In genomic region chr7:98322331-98323260, GRCh38 we compare ENCODE assay signal across 24 cellular contexts. TPM values are rescaled to one million over a fixed set of nuclear protein-coding genes. Genes with fewer than 3 reads are reported as not detected.
DNase-seq lines count a peak whose midpoint lies in the region; ATAC-seq and TF ChIP-seq lines count a peak whose summit lies in the region.
"Had no signal": no experiment of that assay in that cellular context is flagged by ENCODE, and none has a peak within 500 bp of the region (broad histone marks: within the 10 kb centered on the region; RNA-seq: fewer than 3 reads in every experiment).

No MANE protein-coding gene starts in this region.

- H4K8ac ChIP-seq in IMR-90 (ENCODE audit: low read depth in 2 of 2, low read length in 2 of 2): no peak overlapping the region

- H3K4me1 ChIP-seq in IMR-90 (ENCODE audit: control insufficient read depth, insufficient read depth, low read length) (no peaks in the 10 kb centered on the region), skeletal muscle satellite cell (ENCODE audit: control insufficient read depth, insufficient read depth, low read length) (peaks cover 6% of the 10 kb centered on the region)
- H3K4me1 ChIP-seq: colonic mucosa, testis had no signal

- no peak overlapping the region for H3K4ac ChIP-seq in IMR-90 (ENCODE audit: low read depth, low read length)

- H3K4me2 ChIP-seq in IMR-90 (ENCODE audit: low read depth, low read length): no peak overlapping the region
- peak overlapping the region; percentile 6 for H3K4me2 ChIP-seq in skeletal muscle satellite cell (ENCODE audit: low read length)

- H2AK9ac ChIP-seq in IMR-90 (replicated peaks; ENCODE audit: low read depth, low read length, poor library complexity): no peak overlapping the region

- no peak overlapping the region for H4K5ac ChIP-seq in IMR-90 (ENCODE audit: low read depth, low read length)

- H2BK120ac ChIP-seq in IMR-90 (ENCODE audit: low read depth, low read length): no peak overlapping the region

- H3K27me3 Mint-ChIP-seq in activated B cell treated with CpG ODN at 0.5 μM for 24 hours: peaks cover 22% of the 10 kb centered on the region

- H3K27me3 ChIP-seq in IMR-90 (ENCODE audit: control insufficient read depth, insufficient read depth, low read length) (no peaks in the 10 kb centered on the region), skeletal muscle satellite cell (ENCODE audit: control insufficient read depth, insufficient read depth, low read length) (peaks cover 13% of the 10 kb centered on the region)
- H3K27me3 ChIP-seq: colonic mucosa, testis had no signal

- H3K9me3 Mint-ChIP-seq in activated B cell treated with CpG ODN at 0.5 μM for 24 hours: no peaks in the 10 kb centered on the region
- H3K9me3 Mint-ChIP-seq: activated T-cell treated with anti-CD3 and anti-CD28 coated beads, Interleukin-2, amount 50 U/mL, for 4 hours; naive thymus-derived CD8-positive, alpha-beta T cell; T-helper 1 cell treated with Interleukin-12 subunit alpha and Interleukin-12 subunit beta and Interleukin-4 antibody, amounts not matched to agents 30 μg/mL and 1 μg/mL, for 36 hours had no signal

- no peak for DNase-seq in IMR-90
- DNase-seq in activated B cell treated with CpG ODN at 0.5 μM for 24 hours: no peak
- peak; percentile 62 for DNase-seq in foreskin melanocyte
- no peak for DNase-seq in NCI-H82 treated with DMSO at 0.1 percent for 48 hours (lab: John Stamatoyannopoulos, UW; ENCODE audit: unreplicated experiment)
- DNase-seq in NCI-H146 (lab: John Stamatoyannopoulos, UW): no peak
- DNase-seq in H4 (ENCODE audit: low spot score): no peak
- DNase-seq: activated CD4-positive, CD25-positive, alpha-beta regulatory T cell; activated CD8-positive, alpha-beta T cell treated with anti-CD3 and anti-CD28 coated beads, Interleukin-2, amount 10 ng/mL, durations not matched to agents 7 days and 5 days; activated naive CD4-positive, alpha-beta T cell treated with anti-CD3 and anti-CD28 coated beads, Interleukin-2, amount 50 U/mL, for 16 hours; activated T-cell treated with anti-CD3 and anti-CD28 coated beads, Interleukin-2, amount 50 U/mL, for 4 hours; colonic mucosa; glutamatergic neuron; MM.1S; naive thymus-derived CD8-positive, alpha-beta T cell; NCI-H187; NCI-H446 treated with DMSO at 0.1 percent for 48 hours; SHP77 treated with DMSO at 0.1 percent for 48 hours; testis had no signal

- POLR2A ChIA-PET in IMR-90 (lab: Charles Lee; ENCODE audit: unreplicated experiment): no interaction called here
- POLR2A ChIA-PET in activated B cell treated with CpG ODN at 0.5 μM for 24 hours (lab: Charles Lee): no interaction called here

- H3K56ac ChIP-seq in IMR-90 (ENCODE audit: extremely low read depth, insufficient read depth, low read length): no peak overlapping the region

- H2BK20ac ChIP-seq in IMR-90 (ENCODE audit: low read depth, low read length): no peak overlapping the region

- H3K18ac ChIP-seq in IMR-90 (ENCODE audit: low read depth, low read length): no peak overlapping the region

- no peak overlapping the region for H3K14ac ChIP-seq in IMR-90 (replicated peaks; ENCODE audit: low read depth, low read length)

- dilution Hi-C loops in IMR-90 (cut with HindIII; ENCODE audit: low sequenced_read_pairs, unreplicated experiment): no loop called here

- TF ChIP-seq POLR2A in IMR-90 (IDR thresholded peaks at IDR 0.05; ENCODE audit: low read depth, low read length): no peak

- H3K36me3 Mint-ChIP-seq in activated B cell treated with CpG ODN at 0.5 μM for 24 hours (ENCODE audit: low read depth): no peaks in the 10 kb centered on the region
- H3K36me3 Mint-ChIP-seq: naive thymus-derived CD8-positive, alpha-beta T cell had no signal

- H3K4me3 ChIP-seq in IMR-90 (ENCODE audit: insufficient read depth, low read depth, low read length): no peak overlapping the region
- H3K4me3 ChIP-seq in skeletal muscle satellite cell (ENCODE audit: low read length): no peak overlapping the region
- H3K4me3 ChIP-seq: colonic mucosa, skin epidermis, testis had no signal

- no peak overlapping the region for H3K27ac ChIP-seq in IMR-90 (ENCODE audit: insufficient read depth, low read length)
- H3K27ac ChIP-seq: colonic mucosa, epithelial cell of prostate, testis had no signal

- no peak overlapping the region for H3K9ac ChIP-seq in IMR-90 (ENCODE audit: low read depth, low read length)
- H3K9ac ChIP-seq in skeletal muscle satellite cell (ENCODE audit: low read depth, low read length): no peak overlapping the region

- H3K23ac ChIP-seq in IMR-90 (ENCODE audit: low read depth, low read length): no peak overlapping the region

- WGBS in IMR-90 (ENCODE audit: extremely low coverage in 2 of 2, insufficient read length in 1 of 2), 2 experiments: 82% methylated on average over 11 of the region's 24 CpGs; no CpG with 5 or more reads in 1 of the 2 experiments

- H2BK5ac ChIP-seq in IMR-90 (ENCODE audit: low read depth, low read length, poor library complexity, severe bottlenecking): no peak overlapping the region

- H4K91ac ChIP-seq in IMR-90 (ENCODE audit: insufficient read depth, low read depth, low read length): no peak overlapping the region; the same call in 1 of the 2 replicates

- no peaks in the 10 kb centered on the region for H3K9me3 ChIP-seq in IMR-90 (ENCODE audit: control insufficient read depth, insufficient read depth, low read length)
- H3K9me3 ChIP-seq in skeletal muscle satellite cell (replicated peaks; ENCODE audit: low read length): no peaks in the 10 kb centered on the region
- H3K9me3 ChIP-seq: colonic mucosa, testis had no signal

- in situ Hi-C loops in IMR-90 (cut with MboI; ENCODE audit: low sequenced_read_pairs): loop anchor here (25.0 kb wide), 1 partner anchor 415 kb away; no protein-coding TSS in a partner anchor

- intact Hi-C loops in IMR-90 (cut with micrococcal nuclease): no loop called here
- intact Hi-C loops in activated B cell treated with CpG ODN at 0.5 μM for 24 hours (cut with micrococcal nuclease): no loop called here

- no peak overlapping the region for H3K4me3 Mint-ChIP-seq in activated B cell treated with CpG ODN at 0.5 μM for 24 hours
- H3K4me3 Mint-ChIP-seq: activated CD8-positive, alpha-beta T cell treated with anti-CD3 and anti-CD28 coated beads, Interleukin-2, amount 10 ng/mL, durations not matched to agents 7 days and 5 days; activated T-cell treated with anti-CD3 and anti-CD28 coated beads, Interleukin-2, amount 50 U/mL, for 4 hours; B cell; T-helper 1 cell treated with Interleukin-12 subunit alpha and Interleukin-12 subunit beta and Interleukin-4 antibody, amounts not matched to agents 30 μg/mL and 1 μg/mL, for 36 hours had no signal

- ATAC-seq in IMR-90 (ENCODE audit: low read depth) (no peak), activated B cell treated with CpG ODN at 0.5 μM for 24 hours (ENCODE audit: low read depth) (no peak), GM18909 (IDR thresholded peaks at IDR 0.05; ENCODE audit: poor library complexity, unreplicated experiment) (no peak)
- ATAC-seq: activated CD8-positive, alpha-beta T cell treated with anti-CD3 and anti-CD28 coated beads, Interleukin-2, amount 10 ng/mL, durations not matched to agents 7 days and 5 days; activated T-cell treated with anti-CD3 and anti-CD28 coated beads, Interleukin-2, amount 50 U/mL, for 4 hours; naive thymus-derived CD8-positive, alpha-beta T cell had no signal

- CTCF ChIA-PET in IMR-90 (lab: Yijun Ruan, JAX) (no interaction called here), activated B cell treated with CpG ODN at 0.5 μM for 24 hours (lab: Charles Lee) (no interaction called here)

- no peak overlapping the region for H2AK5ac ChIP-seq in IMR-90 (ENCODE audit: low read depth, low read length)

- no peaks in the 10 kb centered on the region for H4K20me1 ChIP-seq in IMR-90 (ENCODE audit: insufficient read depth, low read length)

- no peak for TF ChIP-seq RAD21 in IMR-90 (IDR thresholded peaks at IDR 0.05; ENCODE audit: low read length)

- peaks cover 0 to 27% of the 10 kb centered on the region in 2 experiments; a peak in 2 of 4 replicates for H3K79me1 ChIP-seq in IMR-90 (ENCODE audit: low read depth in 1 of 2, low read length in 2 of 2)

- TF ChIP-seq CTCF in IMR-90 (conservative IDR thresholded peaks at IDR 0.05; ENCODE audit: low read depth, low read length) (no peak), activated B cell treated with CpG ODN at 0.5 μM for 24 hours (IDR thresholded peaks at IDR 0.05) (no peak)

- H3K9me1 ChIP-seq in IMR-90 (ENCODE audit: insufficient read depth, low read length): peaks cover 11% of the 10 kb centered on the region

- H3K27ac Mint-ChIP-seq in activated B cell treated with CpG ODN at 0.5 μM for 24 hours: peak overlapping the region; percentile 5
- H3K27ac Mint-ChIP-seq: activated CD8-positive, alpha-beta T cell treated with anti-CD3 and anti-CD28 coated beads, Interleukin-2, amount 10 ng/mL, durations not matched to agents 7 days and 5 days; B cell; naive thymus-derived CD8-positive, alpha-beta T cell; T-helper 1 cell treated with Interleukin-12 subunit alpha and Interleukin-12 subunit beta and Interleukin-4 antibody, amounts not matched to agents 30 μg/mL and 1 μg/mL, for 36 hours had no signal

- H2BK15ac ChIP-seq in IMR-90 (ENCODE audit: low read depth, low read length): no peak overlapping the region

- no TSS peak for BruUV-seq in IMR-90 (replicated peaks; lab: Mats Ljungman, UMichigan)

- peaks cover 5% of the 10 kb centered on the region for H3K4me1 Mint-ChIP-seq in activated B cell treated with CpG ODN at 0.5 μM for 24 hours
- H3K4me1 Mint-ChIP-seq: naive thymus-derived CD8-positive, alpha-beta T cell had no signal

- H3K36me3 ChIP-seq in IMR-90 (ENCODE audit: control insufficient read depth, insufficient read depth, low read length) (no peaks in the 10 kb centered on the region), skeletal muscle satellite cell (ENCODE audit: insufficient read depth, low read length) (no peaks in the 10 kb centered on the region)
- H3K36me3 ChIP-seq: colonic mucosa had no signal

- H2AFZ ChIP-seq in IMR-90 (replicated peaks; ENCODE audit: low read length, poor library complexity): peak overlapping the region; percentile 44

TF ChIP-seq in IMR-90, 13 proteins besides CTCF, POLR2A, EP300 and RAD21:
- no peak for TF ChIP-seq CHD1 (IDR thresholded peaks at IDR 0.05; ENCODE audit: low read depth, low read length)

RNA-seq across cellular contexts. Expression of gene BRI3, which starts 41.1 kb away (rescaled TPM):
- 24.7 and 30.6 TPM in 2 replicates for total RNA-seq in IMR-90 (2012; rRNA removed)
- 68.3 and 91.3 TPM in 2 replicates for polyA plus RNA-seq in IMR-90 (2012; rRNA removed)
- polyA plus RNA-seq in IMR-90 (2012; cell fraction: cytosol; rRNA removed): 81.9 and 90.8 TPM in 2 replicates
- polyA plus RNA-seq in IMR-90 (2012; cell fraction: nucleus; rRNA removed; ENCODE audit: low replicate concordance): 23.2 and 48.0 TPM in 2 replicates
- 53.7 and 55.9 TPM in 2 replicates for total RNA-seq in activated B cell treated with CpG ODN at 0.5 μM for 24 hours
- 93.0 and 95.3 TPM in 2 replicates for total RNA-seq in skeletal muscle satellite cell (2012; rRNA removed)
- total RNA-seq in H4 (2014; rRNA removed; shearing (Covaris generic)): 53.6 and 68.3 TPM in 2 replicates
